Comparison of ENCODE assay signal across 32 cellular contexts in the genomic region with DNA sequence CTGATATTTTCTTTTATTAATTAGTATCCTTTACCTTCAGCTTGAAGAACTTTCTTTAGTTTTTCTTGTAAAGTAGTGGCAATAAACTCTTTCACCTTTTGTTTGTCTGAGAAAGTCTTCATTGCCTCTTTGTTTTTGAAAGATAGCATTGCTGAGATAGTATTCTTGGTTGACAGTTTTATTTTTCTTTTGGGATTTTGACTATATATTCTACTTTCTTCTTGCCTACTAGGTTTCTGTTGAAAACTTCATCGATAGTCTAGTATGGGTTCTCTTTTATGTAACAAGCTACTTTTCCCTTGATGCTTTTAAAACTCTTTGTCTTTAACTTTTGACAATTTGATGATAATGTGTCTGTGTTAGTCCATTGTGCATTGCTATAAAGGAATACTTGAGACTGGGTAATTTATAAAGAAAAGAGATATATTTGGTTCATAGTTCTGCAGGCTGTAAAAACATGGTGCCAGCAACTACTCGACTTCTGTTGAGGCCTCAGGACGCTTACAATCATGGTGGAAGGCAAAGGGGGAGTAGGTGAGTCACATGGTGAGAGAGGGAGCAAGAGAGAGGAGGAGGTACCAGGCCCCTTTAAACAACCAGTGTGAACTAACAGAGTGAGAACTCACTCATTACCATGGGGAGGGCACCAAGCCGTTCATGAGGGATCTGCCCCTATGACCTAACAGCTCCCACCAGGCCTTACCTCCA.
"Had no signal": no experiment of that assay in that cellular context is flagged by ENCODE, and none has a peak within 500 bp of the region (broad histone marks: within the 10 kb centered on the region; RNA-seq: fewer than 3 reads in every experiment).

No MANE protein-coding gene starts in this region.

- FAIRE-seq: RCC 7860 had no signal

- H3K4me2 ChIP-seq: PC-9 had no signal

- H3K36me3 ChIP-seq: brain microvascular endothelial cell had no signal

- H3K27ac Mint-ChIP-seq: activated CD4-positive, alpha-beta memory T cell treated with anti-CD3 and anti-CD28 coated beads for 36 hours; activated CD4-positive, alpha-beta T cell treated with anti-CD3 and anti-CD28 coated beads for 36 hours; activated CD4-positive, alpha-beta T cell treated with anti-CD3 and anti-CD28 coated beads, Interleukin-2, amount 10 ng/mL, durations not matched to agents 7 days and 5 days; activated naive CD4-positive, alpha-beta T cell treated with anti-CD3 and anti-CD28 coated beads, Interleukin-2, amount 10 ng/mL, durations not matched to agents 7 days and 5 days; activated naive CD8-positive, alpha-beta T cell; activated naive CD8-positive, alpha-beta T cell treated with anti-CD3 and anti-CD28 coated beads, Interleukin-2, amount 50 U/mL, for 24 hours; T-helper 1 cell treated with Interleukin-12 subunit alpha and Interleukin-12 subunit beta and Interleukin-4 antibody, amounts not matched to agents 30 μg/mL and 1 μg/mL, for 36 hours; T-helper 2 cell treated with Interferon-gamma antibody and Interleukin-4, amounts not matched to agents 5 μg/mL and 100 μg/mL, for 36 hours; WTC11 had no signal

- DNase-seq: activated CD4-positive, alpha-beta memory T cell treated with anti-CD3 and anti-CD28 coated beads for 36 hours; activated CD4-positive, alpha-beta T cell treated with anti-CD3 and anti-CD28 coated beads for 36 hours; activated CD4-positive, alpha-beta T cell treated with anti-CD3 and anti-CD28 coated beads, Interleukin-2, amount 10 ng/mL, durations not matched to agents 7 days and 5 days; activated CD8-positive, alpha-beta memory T cell treated with anti-CD3 and anti-CD28 coated beads, Interleukin-2, amount 50 U/mL, for 4 hours; activated effector memory CD4-positive, alpha-beta T cell treated with Interleukin-2 at 50 U/mL for 16 hours; activated naive CD4-positive, alpha-beta T cell treated with anti-CD3 and anti-CD28 coated beads, Interleukin-2, amount 10 ng/mL, durations not matched to agents 7 days and 5 days; activated naive CD8-positive, alpha-beta T cell treated with anti-CD3 and anti-CD28 coated beads, Interleukin-2, amount 50 U/mL, for 24 hours; activated T-cell treated with anti-CD3 and anti-CD28 coated beads for 4 hours; activated T-cell treated with anti-CD3 and anti-CD28 coated beads, Interleukin-2, amount 50 U/mL, for 4 hours; amniotic stem cell; aorta; brain microvascular endothelial cell; central memory CD4-positive, alpha-beta T cell; NCI-H1092 treated with DMSO at 0.1 percent for 48 hours; NCI-H1417; NCI-H146; NCI-H187; NCI-H2029 treated with DMSO at 0.1 percent for 48 hours; NCI-H2107; NCI-H2171; NCI-H510A; NCI-H526; NCI-H748 treated with DMSO at 0.1 percent for 48 hours; NK-92 treated with Interleukin-12 subunit alpha and Interleukin-12 subunit beta, amount 100 ng/mL, for 24 hours; PC-9; Right ventricle myocardium superior had no signal

- H3K4me1 Mint-ChIP-seq: activated CD4-positive, alpha-beta T cell treated with anti-CD3 and anti-CD28 coated beads for 36 hours; activated CD4-positive, alpha-beta T cell treated with anti-CD3 and anti-CD28 coated beads, Interleukin-2, amount 10 ng/mL, durations not matched to agents 7 days and 5 days; activated naive CD4-positive, alpha-beta T cell treated with anti-CD3 and anti-CD28 coated beads, Interleukin-2, amount 10 ng/mL, durations not matched to agents 7 days and 5 days; activated naive CD8-positive, alpha-beta T cell treated with anti-CD3 and anti-CD28 coated beads, Interleukin-2, amount 50 U/mL, for 24 hours had no signal

- H3K27me3 ChIP-seq: brain microvascular endothelial cell had no signal

- H3K27ac ChIP-seq: brain microvascular endothelial cell, PC-9 had no signal

- H2AFZ ChIP-seq: PC-9 had no signal

- ATAC-seq: activated CD4-positive, alpha-beta T cell treated with anti-CD3 and anti-CD28 coated beads for 36 hours; activated CD4-positive, CD25-positive, alpha-beta regulatory T cell treated with anti-CD3 and anti-CD28 coated beads, Interleukin-2, amount 50 U/mL, for 24 hours; activated naive CD8-positive, alpha-beta T cell treated with anti-CD3 and anti-CD28 coated beads, Interleukin-2, amount 50 U/mL, for 24 hours; activated T-cell treated with anti-CD3 and anti-CD28 coated beads, Interleukin-2, amount 50 U/mL, for 4 hours; WTC11 had no signal

- H3K4me3 ChIP-seq: PC-9 had no signal

- H3K4me3 Mint-ChIP-seq: activated CD4-positive, alpha-beta memory T cell treated with anti-CD3 and anti-CD28 coated beads for 36 hours; activated CD4-positive, alpha-beta T cell treated with anti-CD3 and anti-CD28 coated beads for 36 hours; activated CD4-positive, alpha-beta T cell treated with anti-CD3 and anti-CD28 coated beads, Interleukin-2, amount 10 ng/mL, durations not matched to agents 7 days and 5 days; activated naive CD4-positive, alpha-beta T cell treated with anti-CD3 and anti-CD28 coated beads, Interleukin-2, amount 10 ng/mL, durations not matched to agents 7 days and 5 days; activated naive CD8-positive, alpha-beta T cell; activated naive CD8-positive, alpha-beta T cell treated with anti-CD3 and anti-CD28 coated beads, Interleukin-2, amount 50 U/mL, for 24 hours; activated T-cell treated with anti-CD3 and anti-CD28 coated beads, Interleukin-2, amount 50 U/mL, for 4 hours; T-helper 1 cell treated with Interleukin-12 subunit alpha and Interleukin-12 subunit beta and Interleukin-4 antibody, amounts not matched to agents 30 μg/mL and 1 μg/mL, for 36 hours; T-helper 2 cell treated with Interferon-gamma antibody and Interleukin-4, amounts not matched to agents 5 μg/mL and 100 μg/mL, for 36 hours; WTC11 had no signal

- H3K27me3 Mint-ChIP-seq: activated CD4-positive, alpha-beta memory T cell treated with anti-CD3 and anti-CD28 coated beads for 36 hours; activated CD4-positive, alpha-beta T cell treated with anti-CD3 and anti-CD28 coated beads for 36 hours; activated CD4-positive, alpha-beta T cell treated with anti-CD3 and anti-CD28 coated beads, Interleukin-2, amount 10 ng/mL, durations not matched to agents 7 days and 5 days; activated naive CD4-positive, alpha-beta T cell treated with anti-CD3 and anti-CD28 coated beads, Interleukin-2, amount 10 ng/mL, durations not matched to agents 7 days and 5 days; activated naive CD8-positive, alpha-beta T cell; activated naive CD8-positive, alpha-beta T cell treated with anti-CD3 and anti-CD28 coated beads, Interleukin-2, amount 50 U/mL, for 24 hours had no signal
